In the genomic region with DNA sequence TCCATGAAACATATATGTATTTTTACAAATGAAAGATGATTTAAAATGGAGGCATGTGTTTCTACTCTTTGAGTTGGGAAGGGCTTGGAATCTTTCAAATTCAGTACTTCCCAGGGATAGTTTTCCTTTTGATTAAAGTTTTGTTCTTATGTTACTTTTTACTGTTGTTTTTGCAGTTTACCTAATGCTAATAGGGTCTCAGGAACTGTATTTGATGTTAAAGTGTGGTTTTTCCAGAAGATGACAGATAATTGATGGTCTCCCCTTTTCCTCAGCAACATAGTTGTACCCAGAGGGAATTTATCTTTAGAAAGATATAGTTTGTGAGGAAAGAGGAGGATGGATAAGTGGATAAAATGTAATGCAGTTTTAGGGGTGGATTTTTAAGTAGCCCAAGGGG, we compare ENCODE assay signal across 12 cellular contexts. TPM values are rescaled to one million over a fixed set of nuclear protein-coding genes. Genes with fewer than 3 reads are reported as not detected.
DNase-seq lines count a peak whose midpoint lies in the region; ATAC-seq and TF ChIP-seq lines count a peak whose summit lies in the region.
"Had no signal": no experiment of that assay in that cellular context is flagged by ENCODE, and none has a peak within 500 bp of the region (broad histone marks: within the 10 kb centered on the region; RNA-seq: fewer than 3 reads in every experiment).

No MANE protein-coding gene starts in this region.

- ATAC-seq in T-cell (replicated peaks in 1 of 4) (no peak), HG03469 (IDR thresholded peaks at IDR 0.05; ENCODE audit: unreplicated experiment) (no peak), HG02938 (IDR thresholded peaks at IDR 0.05; ENCODE audit: unreplicated experiment) (no peak)

- no peaks in the 10 kb centered on the region for H4K20me1 ChIP-seq in fibroblast of lung (ENCODE audit: control insufficient read depth, extremely low read depth, insufficient read depth, low read length)

- no peak overlapping the region for H3K9ac ChIP-seq in fibroblast of lung (ENCODE audit: insufficient read depth, low read length)
- H3K9ac ChIP-seq in skeletal muscle satellite cell (ENCODE audit: low read depth, low read length) = peak overlapping the region; percentile 90

- H3K4me3 Mint-ChIP-seq in T-helper 1 cell treated with Interleukin-12 subunit alpha and Interleukin-12 subunit beta and Interleukin-4 antibody, amounts not matched to agents 30 μg/mL and 1 μg/mL, for 36 hours = peak overlapping the region; percentile 35
- H3K4me3 Mint-ChIP-seq in T-cell = peak overlapping the region; percentile 80 to 95 (median 84)

- no peak for TF ChIP-seq CTCF in fibroblast of lung (conservative IDR thresholded peaks at IDR 0.05 in 1 of 2, IDR thresholded peaks at IDR 0.05 in 1 of 2; ENCODE audit: low read depth in 1 of 2, low read length in 2 of 2)

- DNase-seq in T-helper 1 cell (no peak), T-cell (no peak), fibroblast of lung (ENCODE audit: low read depth in 2 of 2) (no peak)
- DNase-seq in stimulated activated CD4-positive, alpha-beta T cell treated with anti-CD3 and anti-CD28 coated beads, Interleukin-4, amount 100 ng/mL, for 4 hours = no peak
- DNase-seq: 8988T; NCI-H1092 treated with DMSO at 0.1 percent for 48 hours; SIG-M5; stimulated activated CD4-positive, alpha-beta T cell treated with anti-CD3 and anti-CD28 coated beads, Interleukin-4, amount 100 ng/mL, for 1 hour had no signal

- POLR2A ChIA-PET in T-cell (lab: Charles Lee) = no interaction called here

- no peak overlapping the region for H3K27ac ChIP-seq in fibroblast of lung (ENCODE audit: insufficient read depth, low read length)

- peaks cover 20% of the 10 kb centered on the region for H3K4me1 ChIP-seq in fibroblast of lung (ENCODE audit: control insufficient read depth, extremely low read depth, insufficient read depth, low read length)
- peaks cover 61% of the 10 kb centered on the region for H3K4me1 ChIP-seq in skeletal muscle satellite cell (ENCODE audit: control insufficient read depth, insufficient read depth, low read length)

- H3K4me3 ChIP-seq in fibroblast of lung (replicated peaks in 1 of 4; ENCODE audit: control extremely low read depth in 1 of 4, insufficient read depth in 1 of 4, low read depth in 3 of 4, low read length in 4 of 4) = peak overlapping the region; percentile 69 to 89 (median 85)
- H3K4me3 ChIP-seq in skeletal muscle satellite cell (ENCODE audit: low read length) = peak overlapping the region; percentile 81

- no peaks in the 10 kb centered on the region for H3K9me3 Mint-ChIP-seq in T-helper 1 cell treated with Interleukin-12 subunit alpha and Interleukin-12 subunit beta and Interleukin-4 antibody, amounts not matched to agents 30 μg/mL and 1 μg/mL, for 36 hours
- no peaks in the 10 kb centered on the region for H3K9me3 Mint-ChIP-seq in T-cell

- H3K4me1 Mint-ChIP-seq in T-helper 1 cell treated with Interleukin-12 subunit alpha and Interleukin-12 subunit beta and Interleukin-4 antibody, amounts not matched to agents 30 μg/mL and 1 μg/mL, for 36 hours (ENCODE audit: low read depth) = peaks cover 47% of the 10 kb centered on the region
- peaks cover 62 to 66% (median 63%) of the 10 kb centered on the region in 3 donors for H3K4me1 Mint-ChIP-seq in T-cell

- no peak overlapping the region for H2AFZ ChIP-seq in fibroblast of lung (ENCODE audit: low read length)

- H3K27ac Mint-ChIP-seq in T-helper 1 cell treated with Interleukin-12 subunit alpha and Interleukin-12 subunit beta and Interleukin-4 antibody, amounts not matched to agents 30 μg/mL and 1 μg/mL, for 36 hours = peak overlapping the region; percentile 4
- peak overlapping the region; percentile 89 to 90 for H3K27ac Mint-ChIP-seq in T-cell

- H3K4me2 ChIP-seq in fibroblast of lung (ENCODE audit: extremely low read depth, insufficient read depth, low read length) (peak overlapping the region; percentile 97), skeletal muscle satellite cell (ENCODE audit: low read length) (peak overlapping the region; percentile 77)

- H3K9me3 ChIP-seq in fibroblast of lung (ENCODE audit: control insufficient read depth, insufficient read depth, low read depth, low read length) (no peaks in the 10 kb centered on the region), skeletal muscle satellite cell (replicated peaks; ENCODE audit: low read length) (no peaks in the 10 kb centered on the region)

- H3K27me3 Mint-ChIP-seq in T-helper 1 cell treated with Interleukin-12 subunit alpha and Interleukin-12 subunit beta and Interleukin-4 antibody, amounts not matched to agents 30 μg/mL and 1 μg/mL, for 36 hours (ENCODE audit: low read depth) = no peaks in the 10 kb centered on the region
- no peaks in the 10 kb centered on the region for H3K27me3 Mint-ChIP-seq in T-cell

- peaks cover 28% of the 10 kb centered on the region for H3K36me3 Mint-ChIP-seq in T-helper 1 cell treated with Interleukin-12 subunit alpha and Interleukin-12 subunit beta and Interleukin-4 antibody, amounts not matched to agents 30 μg/mL and 1 μg/mL, for 36 hours (ENCODE audit: low read depth)
- H3K36me3 Mint-ChIP-seq in T-cell = peaks cover 24% of the 10 kb centered on the region

- H3K79me2 ChIP-seq in fibroblast of lung (ENCODE audit: control insufficient read depth, insufficient read depth, low read length) = peaks cover 77% of the 10 kb centered on the region

- H3K36me3 ChIP-seq in fibroblast of lung (ENCODE audit: control insufficient read depth, insufficient read depth, low read length) (peaks cover 4% of the 10 kb centered on the region), skeletal muscle satellite cell (ENCODE audit: insufficient read depth, low read length) (peaks cover 20% of the 10 kb centered on the region)

- H3K27me3 ChIP-seq in fibroblast of lung (ENCODE audit: control insufficient read depth, insufficient read depth, low read length) = no peaks in the 10 kb centered on the region
- no peaks in the 10 kb centered on the region for H3K27me3 ChIP-seq in skeletal muscle satellite cell (ENCODE audit: control insufficient read depth, insufficient read depth, low read length)

- CTCF ChIA-PET in T-cell (lab: Charles Lee) = no interaction called here

RNA-seq across cellular contexts. Expression of a gene that starts 42.1 kb away (rescaled TPM):
- total RNA-seq in T-cell = 100 to 1,000 TPM; 578 to 855 (median 640) TPM
- total RNA-seq in fibroblast of lung = 256 and 421 TPM in 2 replicates
- 1,357 and 1,384 TPM in 2 replicates for polyA plus RNA-seq in fibroblast of lung
- 970 and 1,051 TPM in 2 replicates for polyA plus RNA-seq in fibroblast of lung (2012)
- polyA minus RNA-seq in fibroblast of lung (ENCODE audit: low replicate concordance) = 2,729 and 3,468 TPM in 2 replicates
- 236 and 277 TPM in 2 replicates for total RNA-seq in skeletal muscle satellite cell (2012; rRNA removed)

RNA-seq across cellular contexts. Expression of a gene that starts 44.0 kb away (rescaled TPM):
- total RNA-seq in T-cell (1 to 10 TPM; 1.1 to 1.7 (median 1.5) TPM), fibroblast of lung (0.33 and 0.51 TPM in 2 replicates)
- polyA plus RNA-seq in fibroblast of lung = 0.28 and 0.32 TPM in 2 replicates
- polyA plus RNA-seq in fibroblast of lung (2012) = 0.59 and 0.74 TPM in 2 replicates
- polyA minus RNA-seq in fibroblast of lung (ENCODE audit: low replicate concordance) = not detected in 2 replicates
- 0.66 and 1.0 TPM in 2 replicates for total RNA-seq in skeletal muscle satellite cell (2012; rRNA removed)
